In genomic region chr12:100574262-100575074, GRCh38 we compare ENCODE assay signal across 8 cellular contexts. TPM values are rescaled to one million over a fixed set of nuclear protein-coding genes. Genes with fewer than 3 reads are reported as not detected.
DNase-seq lines count a peak whose midpoint lies in the region; ATAC-seq and TF ChIP-seq lines count a peak whose summit lies in the region.

No MANE protein-coding gene starts in this region.

- H2AFZ ChIP-seq in SU-DHL-6 (ENCODE audit: low read depth, low read length, severe bottlenecking) = no peak overlapping the region

- DNase-seq in fibroblast of the aortic adventitia (ENCODE audit: low read depth) = peak; percentile 34
- no peak for DNase-seq in germinal center (ENCODE audit: low spot score)

- no peak overlapping the region for H3K27ac ChIP-seq in DOHH2 (ENCODE audit: low read depth, low read length)
- H3K27ac ChIP-seq in SU-DHL-6 (ENCODE audit: low read depth, low read length) = no peak overlapping the region
- no peak overlapping the region for H3K27ac ChIP-seq in neutrophil

- ATAC-seq in HG02642 (IDR thresholded peaks at IDR 0.05; ENCODE audit: poor library complexity, unreplicated experiment) (peak; percentile 2), GM18870 (IDR thresholded peaks at IDR 0.05; ENCODE audit: unreplicated experiment) (no peak), HG02759 (IDR thresholded peaks at IDR 0.05; ENCODE audit: unreplicated experiment) (no peak)

- H3K9me3 ChIP-seq in DOHH2 (ENCODE audit: control insufficient read depth, insufficient read depth, low read length) (no peaks in the 10 kb centered on the region), SU-DHL-6 (ENCODE audit: insufficient read depth, low read length) (no peaks in the 10 kb centered on the region), neutrophil (no peaks in the 10 kb centered on the region)

- H3K9me2 ChIP-seq in DOHH2 (replicated peaks; ENCODE audit: control insufficient read depth, low read length) (no peaks in the 10 kb centered on the region), SU-DHL-6 (replicated peaks; ENCODE audit: insufficient read depth, low read length) (no peaks in the 10 kb centered on the region)

- H3F3A ChIP-seq in DOHH2 (ENCODE audit: control insufficient read depth, insufficient read depth) (no peaks in the 10 kb centered on the region), SU-DHL-6 (ENCODE audit: insufficient read depth) (no peaks in the 10 kb centered on the region)

- H3K4me2 ChIP-seq in DOHH2 (ENCODE audit: low read length) (peak overlapping the region; percentile 70), SU-DHL-6 (ENCODE audit: low read depth, low read length, poor library complexity, severe bottlenecking) (peak overlapping the region; percentile 43)

- H3K36me3 ChIP-seq in DOHH2 (ENCODE audit: control insufficient read depth, low read length) = no peaks in the 10 kb centered on the region
- no peaks in the 10 kb centered on the region for H3K36me3 ChIP-seq in SU-DHL-6 (ENCODE audit: low read length)
- no peaks in the 10 kb centered on the region for H3K36me3 ChIP-seq in neutrophil

- H3K4me1 ChIP-seq in DOHH2 (ENCODE audit: control insufficient read depth, low read length) (peaks cover 16% of the 10 kb centered on the region), neutrophil (ENCODE audit: control insufficient read depth in 1 of 2, insufficient read depth in 1 of 2, low read depth in 1 of 2, low read length in 1 of 2) (peaks cover 18 to 20% of the 10 kb centered on the region in 2 experiments)

- H3K4me3 ChIP-seq in DOHH2 (ENCODE audit: low read length) (peak overlapping the region; percentile 81), SU-DHL-6 (ENCODE audit: insufficient read depth, low read length, poor library complexity, severe bottlenecking) (peak overlapping the region; percentile 60), fibroblast of the aortic adventitia (ENCODE audit: low read depth, low read length) (peak overlapping the region; percentile 82), neutrophil (ENCODE audit: low read depth in 1 of 2, low read length in 1 of 2) (peak overlapping the region; percentile 56)

- TF ChIP-seq CTCF in DOHH2 (IDR thresholded peaks at IDR 0.05; ENCODE audit: low read depth, low read length, poor library complexity, severe bottlenecking) (no peak), SU-DHL-6 (IDR thresholded peaks at IDR 0.05; ENCODE audit: insufficient read depth, low read length, poor library complexity, severe bottlenecking) (no peak), fibroblast of the aortic adventitia (IDR thresholded peaks at IDR 0.05; ENCODE audit: insufficient read depth, low read length) (no peak), neutrophil (IDR thresholded peaks at IDR 0.05) (no peak)

- peak overlapping the region; percentile 64 for H3K9ac ChIP-seq in SU-DHL-6 (ENCODE audit: low read length)

- no peaks in the 10 kb centered on the region for H3K79me2 ChIP-seq in DOHH2 (ENCODE audit: control insufficient read depth, low read length)
- no peaks in the 10 kb centered on the region for H3K79me2 ChIP-seq in SU-DHL-6 (ENCODE audit: insufficient read depth, low read length)

- H4K20me1 ChIP-seq in DOHH2 (ENCODE audit: control insufficient read depth, insufficient read depth, low read depth, low read length) = no peaks in the 10 kb centered on the region
- no peaks in the 10 kb centered on the region for H4K20me1 ChIP-seq in SU-DHL-6 (ENCODE audit: low read depth, low read length)

- H3K27me3 ChIP-seq in DOHH2 (ENCODE audit: control insufficient read depth, low read length) (no peaks in the 10 kb centered on the region), SU-DHL-6 (ENCODE audit: low read length) (no peaks in the 10 kb centered on the region), neutrophil (peaks cover 34% of the 10 kb centered on the region)

RNA-seq across cellular contexts. Expression of gene GAS2L3, which starts 1.0 kb away (rescaled TPM):
- 4.2 and 38.0 TPM in 2 replicates for total RNA-seq in fibroblast of the aortic adventitia (ENCODE audit: low replicate concordance)
